Comparison of ENCODE assay signal across 1 cellular context in genomic region chr7:128863433-128863989, GRCh38.
TF ChIP-seq lines count a peak whose summit lies in the region.

No MANE protein-coding gene starts in this region.

TF ChIP-seq in K562, 482 proteins besides CTCF, POLR2A, EP300 and RAD21 (continued from another document and continues in another):
- TF ChIP-seq MITF (IDR thresholded peaks at IDR 0.05) (no peak; the same call in 1 of the 2 replicates), POLR2B (IDR thresholded peaks at IDR 0.05; ENCODE audit: low read depth, partially characterized antibody) (no peak), ZNF384 (IDR thresholded peaks at IDR 0.05; ENCODE audit: low read depth, low read length) (no peak), BRCA1 (IDR thresholded peaks at IDR 0.05) (no peak), BRCA1 (CRISPR knock-in tag; IDR thresholded peaks at IDR 0.05) (no peak), SUPT5H (IDR thresholded peaks at IDR 0.05) (no peak), MYC (IDR thresholded peaks at IDR 0.05; ENCODE audit: low read depth, low read length) (peak; percentile 27; the same call in 1 of the 2 replicates), MYC (CRISPR knock-in tag; IDR thresholded peaks at IDR 0.05; ENCODE audit: borderline replicate concordance, low read depth) (no peak), KDM5B (IDR thresholded peaks at IDR 0.05; ENCODE audit: insufficient replicate concordance, low read depth, low read length) (no peak), LEF1 (IDR thresholded peaks at IDR 0.05) (peak; percentile 36; the same call in 1 of the 2 replicates), ZNF316 (IDR thresholded peaks at IDR 0.05) (no peak), ZBTB2 (IDR thresholded peaks at IDR 0.05) (0 out of 2 replicates have a peak, but pooled peaks have one; percentile 39), HDAC8 (tag; IDR thresholded peaks at IDR 0.05) (0 out of 2 replicates have a peak, but pooled peaks have one; percentile 14), PATZ1 (CRISPR knock-in tag; IDR thresholded peaks at IDR 0.05; ENCODE audit: borderline replicate concordance) (no peak), MTF1 (CRISPR knock-in tag; IDR thresholded peaks at IDR 0.05; ENCODE audit: borderline replicate concordance) (no peak), UBTF (IDR thresholded peaks at IDR 0.05; ENCODE audit: borderline replicate concordance in 1 of 2, low read depth in 2 of 2, low read length in 2 of 2) (peak in 1 of 2 experiments; percentile 51; a peak in 2 of 4 replicates), NFIC (IDR thresholded peaks at IDR 0.05) (no peak), FOXA3 (CRISPR knock-in tag; conservative IDR thresholded peaks at IDR 0.05 in 1 of 2, IDR thresholded peaks at IDR 0.05 in 1 of 2) (no peak), SMC3 (conservative IDR thresholded peaks at IDR 0.05; ENCODE audit: insufficient read depth, low read depth, low read length) (peak; percentile 60), NRF1 (conservative IDR thresholded peaks at IDR 0.05 in 1 of 2, IDR thresholded peaks at IDR 0.05 in 1 of 2) (no peak), TCFL5 (CRISPR knock-in tag; conservative IDR thresholded peaks at IDR 0.05) (no peak), MAX (CRISPR knock-in tag; IDR thresholded peaks at IDR 0.05) (peak; percentile 32; the same call in 1 of the 2 replicates), CEBPB (tag; IDR thresholded peaks at IDR 0.05) (no peak), TRIM24 (IDR thresholded peaks at IDR 0.05) (0 out of 4 replicates have a peak, but pooled peaks of 1 of the 2 experiments have one; percentile 10), DIDO1 (tag; IDR thresholded peaks at IDR 0.05; ENCODE audit: low read depth) (peak; percentile 18; the same call in 1 of the 2 replicates), CREM (IDR thresholded peaks at IDR 0.05; ENCODE audit: low read depth) (peak; percentile 44; the same call in 1 of the 2 replicates), ZNF507 (tag; conservative IDR thresholded peaks at IDR 0.05) (no peak), PBX2 (CRISPR knock-in tag; IDR thresholded peaks at IDR 0.05; ENCODE audit: low read depth) (no peak), PBX2 (tag; conservative IDR thresholded peaks at IDR 0.05; ENCODE audit: low read depth) (no peak), ARNT (IDR thresholded peaks at IDR 0.05) (no peak), ASH1L (IDR thresholded peaks at IDR 0.05; ENCODE audit: borderline replicate concordance, low read depth, partially characterized antibody) (no peak), MNT (conservative IDR thresholded peaks at IDR 0.05) (peak in 1 of 2 experiments; percentile 47; a peak in 1 of 4 replicates), ARID4B (CRISPR knock-in tag; IDR thresholded peaks at IDR 0.05) (peak; percentile 12; the same call in 1 of the 2 replicates), CHAMP1 (IDR thresholded peaks at IDR 0.05) (no peak), LCOR (CRISPR knock-in tag; IDR thresholded peaks at IDR 0.05) (peak; percentile 68), USF1 (CRISPR knock-in tag; IDR thresholded peaks at IDR 0.05) (peak; percentile 1; the same call in 1 of the 2 replicates), KLF10 (CRISPR knock-in tag; IDR thresholded peaks at IDR 0.05) (no peak), SMARCA4 (IDR thresholded peaks at IDR 0.05) (peak; percentile 49; the same call in 1 of the 2 replicates), ARID1B (IDR thresholded peaks at IDR 0.05) (no peak), ZNF408 (CRISPR knock-in tag; IDR thresholded peaks at IDR 0.05; ENCODE audit: low read depth) (no peak), PPARD (CRISPR knock-in tag; IDR thresholded peaks at IDR 0.05) (no peak), ZNF644 (tag; IDR thresholded peaks at IDR 0.05; ENCODE audit: low read depth) (no peak), KAT7 (CRISPR knock-in tag; IDR thresholded peaks at IDR 0.05; ENCODE audit: borderline replicate concordance) (peak; percentile 88), MEIS2 (IDR thresholded peaks at IDR 0.05; ENCODE audit: partially characterized antibody) (no peak), MCM3 (IDR thresholded peaks at IDR 0.05) (no peak)
